ENCODE assay signal across 19 cellular contexts in the genomic region with DNA sequence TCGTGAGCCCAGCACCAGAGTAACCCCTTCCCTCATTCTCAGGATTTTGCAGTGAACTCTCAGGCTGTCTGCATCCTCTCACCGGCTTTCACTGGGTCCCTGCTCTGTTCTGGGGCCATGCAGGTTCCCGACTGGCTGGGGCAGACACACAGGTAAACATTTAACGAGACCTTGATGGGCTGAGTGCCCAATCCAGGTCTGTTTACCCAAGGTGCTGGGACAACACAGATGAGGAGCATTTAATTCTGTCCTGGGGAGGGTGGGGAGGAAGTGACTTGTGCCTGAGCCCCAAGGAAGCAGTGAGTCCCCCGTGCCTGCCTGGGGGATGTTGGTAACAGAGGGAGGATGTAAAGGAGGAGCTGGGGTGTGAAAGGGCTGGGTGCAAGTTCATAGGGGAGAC. TPM values are rescaled to one million over a fixed set of nuclear protein-coding genes. Genes with fewer than 3 reads are reported as not detected.
DNase-seq lines count a peak whose midpoint lies in the region; ATAC-seq and TF ChIP-seq lines count a peak whose summit lies in the region.
"Had no signal": no experiment of that assay in that cellular context is flagged by ENCODE, and none has a peak within 500 bp of the region (broad histone marks: within the 10 kb centered on the region; RNA-seq: fewer than 3 reads in every experiment).

No MANE protein-coding gene starts in this region.

- TF ChIP-seq CTCF in breast epithelium (IDR thresholded peaks at IDR 0.05), result no peak
- no peak for TF ChIP-seq CTCF in mammary epithelial cell (conservative IDR thresholded peaks at IDR 0.05 in 1 of 2, IDR thresholded peaks at IDR 0.05 in 1 of 2; ENCODE audit: extremely low read depth in 1 of 2, insufficient read depth in 1 of 2, low read depth in 1 of 2, low read length in 2 of 2)
- no peak for TF ChIP-seq CTCF in left lung (IDR thresholded peaks at IDR 0.05)
- TF ChIP-seq CTCF in gastrocnemius medialis (IDR thresholded peaks at IDR 0.05 in 4 of 5, conservative IDR thresholded peaks at IDR 0.05 in 1 of 5), result no peak

- in situ Hi-C loops in mammary epithelial cell (cut with MboI; ENCODE audit: low sequenced_read_pairs in 2 of 2), result no loop called here
- in situ Hi-C loops in gastrocnemius medialis (cut with MboI; ENCODE audit: low sequenced_read_pairs in 4 of 4), result no loop called here

- peak; percentile 69 for ATAC-seq in left lung
- ATAC-seq in gastrocnemius medialis, result no peak
- ATAC-seq: heart left ventricle, Panc1 had no signal

- H3K9ac ChIP-seq in mammary epithelial cell (ENCODE audit: insufficient read depth, low read length), result no peak overlapping the region

- CTCF ChIA-PET in mammary epithelial cell (lab: Charles Lee; ENCODE audit: low non-redundant PET), result no interaction called here

- dilution Hi-C loops in mammary epithelial cell (cut with HindIII; ENCODE audit: low sequenced_read_pairs), result no loop called here

- intact Hi-C loops in breast epithelium (cut with DNase I; ENCODE audit: low total_unique reads), result no loop called here
- intact Hi-C loops in mammary epithelial cell (cut with micrococcal nuclease), result no loop called here
- intact Hi-C loops in left lung (cut with DNase I), result no loop called here
- intact Hi-C loops in gastrocnemius medialis (cut with DNase I; ENCODE audit: low total_unique reads), result no loop called here

- TF ChIP-seq POLR2A in breast epithelium (IDR thresholded peaks at IDR 0.05) (no peak), gastrocnemius medialis (IDR thresholded peaks at IDR 0.05) (no peak)

- H3K27ac ChIP-seq in breast epithelium, result peak overlapping the region; percentile 52 to 72
- no peak overlapping the region for H3K27ac ChIP-seq in mammary epithelial cell (ENCODE audit: insufficient read depth, low read depth, low read length)
- no peak overlapping the region for H3K27ac ChIP-seq in left lung
- no peak overlapping the region for H3K27ac ChIP-seq in effector memory CD4-positive, alpha-beta T cell (ENCODE audit: insufficient read depth, low read length, poor library complexity, severe bottlenecking)
- H3K27ac ChIP-seq in gastrocnemius medialis, result no peak overlapping the region
- H3K27ac ChIP-seq: heart left ventricle, right atrium auricular region, SK-N-MC, uterus had no signal

- WGBS in mammary epithelial cell (ENCODE audit: low coverage, missing lambda C conversion rate), result 83% methylated on average over 5 of the region's 5 CpGs

- no peak overlapping the region for H3K4me2 ChIP-seq in mammary epithelial cell (ENCODE audit: insufficient read depth, low read depth, low read length)

- DNase-seq in breast epithelium (ENCODE audit: low spot score in 2 of 2) (peak; percentile 51 to 83), mammary epithelial cell (no peak), NCI-H748 treated with DMSO at 0.1 percent for 48 hours (lab: John Stamatoyannopoulos, UW) (peak; percentile 24), left lung (no peak), NCI-H2227 (lab: John Stamatoyannopoulos, UW; ENCODE audit: unreplicated experiment) (no peak), AG08395 (ENCODE audit: low spot score) (no peak), gastrocnemius medialis (no peak)
- DNase-seq in effector memory CD4-positive, alpha-beta T cell, result no peak
- DNase-seq: activated CD4-positive, CD25-positive, alpha-beta regulatory T cell treated with anti-CD3 and anti-CD28 coated beads, Interleukin-2, amount 50 U/mL, for 72 hours; activated effector memory CD4-positive, alpha-beta T cell treated with Interleukin-2 at 50 U/mL for 16 hours; effector CD8-positive, alpha-beta T cell; heart left ventricle; mesendoderm; NCI-H1105; NCI-H524 treated with DMSO at 0.1 percent for 48 hours; uterus had no signal

- H3K27me3 ChIP-seq in breast epithelium (peaks cover 0 to 3% of the 10 kb centered on the region in 2 donors), mammary epithelial cell (ENCODE audit: insufficient read depth, low read length) (no peaks in the 10 kb centered on the region), left lung (peaks cover 17 to 29% of the 10 kb centered on the region in 2 donors), gastrocnemius medialis (peaks cover 28 to 44% (median 29%) of the 10 kb centered on the region in 3 donors)
- H3K27me3 ChIP-seq in effector memory CD4-positive, alpha-beta T cell (replicated peaks; ENCODE audit: control insufficient read depth, insufficient read depth, low read length, poor library complexity, severe bottlenecking), result no peaks in the 10 kb centered on the region
- H3K27me3 ChIP-seq: right atrium auricular region had no signal

- H2AFZ ChIP-seq in mammary epithelial cell (ENCODE audit: low read depth, low read length), result no peak overlapping the region

- no peaks in the 10 kb centered on the region for H3K9me3 ChIP-seq in breast epithelium
- H3K9me3 ChIP-seq in mammary epithelial cell (replicated peaks; ENCODE audit: insufficient read depth, low read length), result no peaks in the 10 kb centered on the region
- no peaks in the 10 kb centered on the region for H3K9me3 ChIP-seq in left lung
- no peaks in the 10 kb centered on the region for H3K9me3 ChIP-seq in effector memory CD4-positive, alpha-beta T cell (ENCODE audit: control insufficient read depth, low read length)
- no peaks in the 10 kb centered on the region for H3K9me3 ChIP-seq in gastrocnemius medialis
- H3K9me3 ChIP-seq: heart left ventricle, right atrium auricular region, uterus had no signal

- H3K4me3 ChIP-seq in breast epithelium (peak overlapping the region in 1 of 3 donors; percentile 25), mammary epithelial cell (replicated peaks in 1 of 3; ENCODE audit: insufficient read depth in 1 of 3, low read depth in 2 of 3, low read length in 3 of 3) (no peak overlapping the region), left lung (no peak overlapping the region), gastrocnemius medialis (no peak overlapping the region)
- no peak overlapping the region for H3K4me3 ChIP-seq in effector memory CD4-positive, alpha-beta T cell (ENCODE audit: insufficient read depth, low read depth, low read length, poor library complexity, severe bottlenecking)
- H3K4me3 ChIP-seq: heart left ventricle, right atrium auricular region, SK-N-MC, uterus had no signal

- H3K79me2 ChIP-seq in mammary epithelial cell (ENCODE audit: insufficient read depth, low read length), result peaks cover 3% of the 10 kb centered on the region

- no peaks in the 10 kb centered on the region for H3K36me3 ChIP-seq in breast epithelium
- H3K36me3 ChIP-seq in mammary epithelial cell (ENCODE audit: insufficient read depth, low read length), result no peaks in the 10 kb centered on the region
- no peaks in the 10 kb centered on the region for H3K36me3 ChIP-seq in left lung
- H3K36me3 ChIP-seq in effector memory CD4-positive, alpha-beta T cell (ENCODE audit: control insufficient read depth, insufficient read depth, low read length), result no peaks in the 10 kb centered on the region
- no peaks in the 10 kb centered on the region for H3K36me3 ChIP-seq in gastrocnemius medialis
- H3K36me3 ChIP-seq: heart left ventricle, right atrium auricular region, uterus had no signal

- H3K4me1 ChIP-seq in breast epithelium (peaks cover 2 to 5% of the 10 kb centered on the region in 2 donors), mammary epithelial cell (ENCODE audit: insufficient read depth, low read length) (peaks cover 9% of the 10 kb centered on the region), left lung (peaks cover 8 to 45% of the 10 kb centered on the region in 2 donors), gastrocnemius medialis (peaks cover 0 to 12% of the 10 kb centered on the region in 2 donors)
- peaks cover 8% of the 10 kb centered on the region for H3K4me1 ChIP-seq in effector memory CD4-positive, alpha-beta T cell (ENCODE audit: control insufficient read depth, insufficient read depth, low read length, poor library complexity, severe bottlenecking)

- no TSS peak for BruUV-seq in mammary epithelial cell (replicated peaks; lab: Mats Ljungman, UMichigan)

- H4K20me1 ChIP-seq in mammary epithelial cell (ENCODE audit: insufficient read depth, low read length), result no peaks in the 10 kb centered on the region

RNA-seq across cellular contexts. Expression of a gene that starts 4.4 kb away (rescaled TPM):
- total RNA-seq in breast epithelium (10 to 100 TPM in 2 of 3 donors, not detected in 1; 22.6 to 25.0 TPM), mammary epithelial cell (1 to 10 TPM; 2.0 to 3.7 TPM), left lung (1 to 10 TPM; 2.0 to 3.1 TPM), gastrocnemius medialis (not detected)
- 2.6 TPM for polyA plus RNA-seq in mammary epithelial cell
- polyA minus RNA-seq in mammary epithelial cell, result 4.9 TPM

RNA-seq across cellular contexts. Expression of a gene that starts 25.8 kb away (rescaled TPM):
- total RNA-seq in breast epithelium (1 to 10 TPM; 4.6 to 6.4 (median 5.2) TPM), mammary epithelial cell (10 to 100 TPM in 1 of 2 donors, 1 to 10 TPM in 1; 3.6 to 12.0 TPM), left lung (1 to 10 TPM; 5.3 to 6.0 TPM), gastrocnemius medialis (1 to 10 TPM; 1.3 to 2.0 (median 1.8) TPM)
- 3.3 TPM for polyA plus RNA-seq in mammary epithelial cell
- 5.2 TPM for polyA minus RNA-seq in mammary epithelial cell

RNA-seq across cellular contexts. Expression of a gene that starts 28.2 kb away (rescaled TPM):
- total RNA-seq in breast epithelium (10 to 100 TPM; 18.6 to 31.1 (median 26.2) TPM), mammary epithelial cell (10 to 100 TPM; 17.5 to 18.7 TPM), left lung (10 to 100 TPM; 15.0 to 16.6 TPM), gastrocnemius medialis (10 to 100 TPM; 18.2 to 33.7 (median 31.1) TPM)
- polyA plus RNA-seq in mammary epithelial cell, result 19.9 TPM
- 11.4 TPM for polyA minus RNA-seq in mammary epithelial cell

RNA-seq across cellular contexts. Expression of a gene that starts 36.4 kb away (rescaled TPM):
- 100 to 1,000 TPM; 250 to 468 (median 284) TPM for total RNA-seq in breast epithelium
- 100 to 1,000 TPM; 267 to 360 TPM for total RNA-seq in mammary epithelial cell
- polyA plus RNA-seq in mammary epithelial cell, result 270 TPM
- polyA minus RNA-seq in mammary epithelial cell, result 50.0 TPM
- total RNA-seq in left lung, result 100 to 1,000 TPM; 195 to 276 TPM
- total RNA-seq in gastrocnemius medialis, result 100 to 1,000 TPM; 101 to 174 (median 113) TPM

Comparison
In these comparisons a context has a peak if more than half of its experiments do, and no peak if none do; other contexts are left out.
1. DNase-seq: peak in breast epithelium (2 of 2) and NCI-H748 treated with DMSO at 0.1 percent for 48 hours (single experiment); none in mammary epithelial cell (single experiment), left lung (0 of 2), NCI-H2227 (single experiment), effector memory CD4-positive, alpha-beta T cell (0 of 3), AG08395 (single experiment) and gastrocnemius medialis (0 of 2).
2. H3K27ac ChIP-seq: peak in breast epithelium (2 of 2); none in mammary epithelial cell (single experiment), left lung (0 of 2), effector memory CD4-positive, alpha-beta T cell (single experiment) and gastrocnemius medialis (0 of 4).